In the genomic region with DNA sequence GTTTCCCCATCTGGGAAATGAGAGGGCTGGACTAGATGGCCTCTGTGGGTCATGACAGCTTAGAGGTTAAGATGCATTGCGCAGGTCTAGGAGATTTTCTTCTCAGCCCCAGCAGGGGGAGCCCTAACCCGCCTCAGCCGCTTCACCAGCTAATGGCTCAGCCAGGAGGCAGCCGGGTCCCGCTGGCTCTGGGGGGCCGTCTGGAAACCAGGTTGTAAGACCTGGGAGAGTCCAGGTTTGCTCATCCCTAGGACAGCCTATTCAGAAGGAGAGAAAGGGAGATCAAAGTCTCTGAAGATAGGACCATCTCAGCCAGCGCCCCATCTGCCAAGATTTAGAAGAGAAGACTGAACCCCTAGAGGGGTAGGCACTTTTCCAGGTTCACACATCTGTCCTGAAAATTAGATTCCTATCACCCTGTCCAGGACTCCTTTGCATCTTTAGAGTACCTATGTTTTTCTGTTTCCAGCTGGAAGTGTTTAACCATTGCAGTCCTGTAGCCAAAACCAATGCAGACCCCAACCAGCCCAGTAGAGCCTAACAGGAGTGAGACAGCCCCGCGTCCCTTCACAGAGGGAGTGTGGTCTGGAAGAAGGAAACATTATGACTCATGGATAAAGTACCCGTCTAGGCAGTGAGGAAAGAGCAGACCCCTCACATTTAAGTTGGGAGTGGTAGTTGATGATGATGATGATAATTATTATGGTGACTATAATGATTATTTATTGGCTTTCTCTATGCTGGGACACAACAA, we compare ENCODE assay signal across 8 cellular contexts. TPM values are rescaled to one million over a fixed set of nuclear protein-coding genes. Genes with fewer than 3 reads are reported as not detected.
DNase-seq lines count a peak whose midpoint lies in the region; ATAC-seq and TF ChIP-seq lines count a peak whose summit lies in the region.

No MANE protein-coding gene starts in this region.

- TF ChIP-seq CTCF in dorsolateral prefrontal cortex (IDR thresholded peaks at IDR 0.05 in 54 of 56, conservative IDR thresholded peaks at IDR 0.05 in 2 of 56; ENCODE audit: low read depth in 1 of 56, partially characterized antibody in 56 of 56) (peak; percentile 77 to 100 (median 94)), lung (IDR thresholded peaks at IDR 0.05; ENCODE audit: control extremely low read depth, extremely low read depth) (peak; percentile 63)

- peak; percentile 55 for ATAC-seq in GM19324 (IDR thresholded peaks at IDR 0.05; ENCODE audit: low FRiP score, unreplicated experiment)
- peak; percentile 66 for ATAC-seq in HG03439 (IDR thresholded peaks at IDR 0.05; ENCODE audit: unreplicated experiment)
- ATAC-seq in lung (ENCODE audit: insufficient read depth, low FRiP score) = peak; percentile 83

- H3K27ac ChIP-seq in dorsolateral prefrontal cortex (peak overlapping the region in 1 of 59 donors; percentile 28), lung (ENCODE audit: low read depth in 1 of 2, low read length in 1 of 2) (no peak overlapping the region)

- H3K4me3 ChIP-seq in dorsolateral prefrontal cortex (peak overlapping the region in 5 of 59 donors; percentile 9 to 38 (median 16)), lung (no peak overlapping the region)

- H3K27me3 ChIP-seq in dorsolateral prefrontal cortex = no peaks in the 10 kb centered on the region
- H3K27me3 ChIP-seq in lung (ENCODE audit: control insufficient read depth, insufficient read depth) = no peaks in the 10 kb centered on the region

- DNase-seq in C1 segment of cervical spinal cord (lab: John Stamatoyannopoulos, UW) (peak in 13 of 14 donors; percentile 25 to 86 (median 71)), NCI-H526 (lab: John Stamatoyannopoulos, UW) (peak; percentile 7 to 79), dorsolateral prefrontal cortex (peak; percentile 74 to 90 (median 82)), lung (ENCODE audit: low spot score) (peak; percentile 81)
- peak; percentile 68 to 71 for DNase-seq in activated CD4-positive, alpha-beta T cell treated with anti-CD3 and anti-CD28 coated beads, Interleukin-2, amount 50 U/mL, for 24 hours (ENCODE audit: low read depth in 1 of 2, low spot score in 1 of 2)
- peak; percentile 46 for DNase-seq in stimulated activated CD8-positive, alpha-beta memory T cell treated with anti-CD3 and anti-CD28 coated beads, Interleukin-12 subunit alpha, Interleukin-12 subunit beta, amount 100 ng/mL, for 24 hours (ENCODE audit: extremely low read depth)

- WGBS in lung, 2 donors = 30 to 33% methylated on average over 10 of the region's 10 CpGs

- H3K9me3 ChIP-seq in lung (ENCODE audit: control insufficient read depth in 2 of 2, insufficient read depth in 1 of 2, low read length in 1 of 2) = no peaks in the 10 kb centered on the region

- H3K4me1 ChIP-seq in lung (ENCODE audit: control insufficient read depth in 2 of 2, insufficient read depth in 2 of 2, low read length in 2 of 2) = peaks cover 5 to 7% of the 10 kb centered on the region in 2 donors

- H3K36me3 ChIP-seq in lung (ENCODE audit: control insufficient read depth in 2 of 2, insufficient read depth in 2 of 2, low read length in 2 of 2) = peaks cover 4 to 9% of the 10 kb centered on the region in 2 donors

- intact Hi-C loops in dorsolateral prefrontal cortex (cut with DNase I) = loop anchor here (1.0 to 2.0 kb wide), 3 partner anchors 60 to 84 kb away; no protein-coding TSS in a partner anchor

RNA-seq across cellular contexts. Expression of gene SPARC, which starts 27.5 kb away (rescaled TPM):
- total RNA-seq in dorsolateral prefrontal cortex = 100 to 1,000 TPM; 118 to 878 (median 329) TPM
- 1,000 to 10,000 TPM in 1 of 2 donors, 100 to 1,000 TPM in 1; 985 to 1,186 TPM for total RNA-seq in lung
- polyA plus RNA-seq in lung = 100 to 1,000 TPM; 145 to 850 TPM
